Comparison of ENCODE assay signal across 24 cellular contexts in the genomic region with DNA sequence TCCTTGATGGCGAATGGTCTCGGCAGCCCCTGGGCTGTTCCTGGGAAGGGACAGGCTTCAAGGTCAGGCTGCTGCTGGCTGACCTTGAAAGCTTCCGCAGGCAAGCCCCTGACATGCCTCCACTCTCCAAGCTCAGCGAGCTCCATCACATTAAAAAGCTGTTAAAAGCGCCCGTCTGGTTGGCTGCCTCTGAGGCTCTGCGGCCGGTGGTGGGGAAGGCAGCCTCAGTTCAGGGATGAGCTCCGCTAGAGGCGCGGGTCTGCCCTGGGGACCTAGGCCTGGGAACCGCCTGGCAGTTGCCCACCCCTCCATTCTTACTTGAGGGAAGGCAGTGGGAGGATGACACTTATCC.
DNase-seq lines count a peak whose midpoint lies in the region; ATAC-seq, FAIRE-seq and TF ChIP-seq lines count a peak whose summit lies in the region.
"Had no signal": no experiment of that assay in that cellular context is flagged by ENCODE, and none has a peak within 500 bp of the region (broad histone marks: within the 10 kb centered on the region; RNA-seq: fewer than 3 reads in every experiment).

No MANE protein-coding gene starts in this region.

- H3K14ac ChIP-seq in H1 (ENCODE audit: insufficient read length), result no peak overlapping the region

- no peak overlapping the region for H3K4ac ChIP-seq in H1 (replicated peaks; ENCODE audit: insufficient read length, low read depth, low read length)

- DNase-seq in cardiac septum (ENCODE audit: low spot score) (peak; percentile 70), right atrium auricular region (ENCODE audit: low spot score) (no peak), H1 (ENCODE audit: low read depth in 1 of 2, low spot score in 2 of 2) (no peak), mesothelial cell of epicardium (ENCODE audit: low spot score in 2 of 2, unreplicated experiment in 2 of 2) (no peak), vagina (ENCODE audit: extremely low spot score in 2 of 2) (no peak), GM12892 (ENCODE audit: insufficient read length) (no peak), nucleus accumbens (lab: John Stamatoyannopoulos, UW) (no peak)
- DNase-seq: activated CD8-positive, alpha-beta T cell treated with anti-CD3 and anti-CD28 coated beads, Interleukin-2, amount 10 ng/mL, durations not matched to agents 7 days and 5 days; activated T-cell treated with anti-CD3 and anti-CD28 coated beads, Interleukin-2, amount 50 U/mL, for 48 hours; C1 segment of cervical spinal cord; HFFc6; NCI-H1048; NCI-H2029 treated with DMSO at 0.1 percent for 48 hours; SHP77; stimulated activated CD4-positive, alpha-beta T cell treated with anti-CD3 and anti-CD28 coated beads, Interleukin-4, amount 100 ng/mL, for 24 hours had no signal

- peaks cover 3% of the 10 kb centered on the region for H3K9me3 Mint-ChIP-seq in mesothelial cell of epicardium
- H3K9me3 Mint-ChIP-seq: activated naive CD4-positive, alpha-beta T cell treated with anti-CD3 and anti-CD28 coated beads, Interleukin-2, amount 50 U/mL, for 72 hours; HFFc6; T-helper 1 cell treated with Interleukin-12 subunit alpha and Interleukin-12 subunit beta and Interleukin-4 antibody, amounts not matched to agents 30 μg/mL and 1 μg/mL, for 36 hours had no signal

- H2BK15ac ChIP-seq in H1 (ENCODE audit: low read length), result no peak overlapping the region; the same call in 1 of the 2 replicates

- H2BK12ac ChIP-seq in H1 (ENCODE audit: low read depth, low read length), result peak overlapping the region; percentile 93; the same call in 1 of the 2 replicates

- H4K8ac ChIP-seq in H1 (ENCODE audit: extremely low read depth, insufficient read depth, low read length), result no peak overlapping the region; the same call in 1 of the 2 replicates

- POLR2A ChIA-PET in H1 (lab: Charles Lee; ENCODE audit: partially characterized antibody), result interaction anchor here (0.8 to 2.9 kb wide), 6 partner anchors 10 to 99 kb away, joined by 3 to 9 read pairs (median 4); no protein-coding TSS in a partner anchor

- no peaks in the 10 kb centered on the region for H3K36me3 Mint-ChIP-seq in mesothelial cell of epicardium
- H3K36me3 Mint-ChIP-seq: activated naive CD4-positive, alpha-beta T cell treated with anti-CD3 and anti-CD28 coated beads, Interleukin-2, amount 50 U/mL, for 72 hours had no signal

- peak overlapping the region; percentile 75 for H4K91ac ChIP-seq in H1 (replicated peaks; ENCODE audit: insufficient read length, low read length)

- H3K79me1 ChIP-seq in H1 (ENCODE audit: low read depth, low read length), result no peaks in the 10 kb centered on the region

- no peak for FAIRE-seq in H1 (lab: Jason Lieb, UNC)
- FAIRE-seq in GM12892 (lab: Jason Lieb, UNC), result no peak
- FAIRE-seq: A549, colon, GM12891 had no signal

- H3K4me3 Mint-ChIP-seq in mesothelial cell of epicardium, result peak overlapping the region; percentile 15
- H3K4me3 Mint-ChIP-seq: activated CD8-positive, alpha-beta T cell treated with anti-CD3 and anti-CD28 coated beads, Interleukin-2, amount 10 ng/mL, durations not matched to agents 7 days and 5 days; HFFc6; T-helper 1 cell treated with Interleukin-12 subunit alpha and Interleukin-12 subunit beta and Interleukin-4 antibody, amounts not matched to agents 30 μg/mL and 1 μg/mL, for 36 hours had no signal

- H3K27ac Mint-ChIP-seq in mesothelial cell of epicardium, result peak overlapping the region; percentile 96
- H3K27ac Mint-ChIP-seq: activated CD8-positive, alpha-beta T cell treated with anti-CD3 and anti-CD28 coated beads, Interleukin-2, amount 10 ng/mL, durations not matched to agents 7 days and 5 days; HFFc6; T-helper 1 cell treated with Interleukin-12 subunit alpha and Interleukin-12 subunit beta and Interleukin-4 antibody, amounts not matched to agents 30 μg/mL and 1 μg/mL, for 36 hours had no signal

- H3K27ac ChIP-seq in right atrium auricular region (no peak overlapping the region), H1 (ENCODE audit: low read depth, low read length) (no peak overlapping the region), vagina (peak overlapping the region; percentile 60)
- H3K27ac ChIP-seq: A549, parathyroid adenoma had no signal

- peaks cover 70% of the 10 kb centered on the region for H3K4me1 Mint-ChIP-seq in mesothelial cell of epicardium

- H3K9me3 ChIP-seq in right atrium auricular region, result no peaks in the 10 kb centered on the region
- no peaks in the 10 kb centered on the region for H3K9me3 ChIP-seq in H1 (ENCODE audit: insufficient read depth in 2 of 2, low read depth in 1 of 2, low read length in 1 of 2)
- H3K9me3 ChIP-seq in vagina, result no peaks in the 10 kb centered on the region
- H3K9me3 ChIP-seq: A549 had no signal

- no peak overlapping the region for H3K56ac ChIP-seq in H1 (replicated peaks; ENCODE audit: insufficient read length, low read depth, low read length)

- WGBS in H1 (ENCODE audit: extremely low coverage in 1 of 2, insufficient coverage in 1 of 2, insufficient read length in 1 of 2, insufficient replicate concordance in 2 of 2, low coverage in 1 of 2, low lambda C conversion rate in 2 of 2, missing lambda C conversion rate in 1 of 2), 2 experiments, result 94% methylated on average over 12 of the region's 12 CpGs; no CpG with 5 or more reads in 1 of the 2 experiments

- H3K23ac ChIP-seq in H1 (ENCODE audit: insufficient read length), result no peak overlapping the region

- H3K4me3 ChIP-seq in right atrium auricular region (no peak overlapping the region), H1 (ENCODE audit: extremely low read depth in 1 of 4, insufficient read depth in 2 of 4, low read depth in 3 of 4, low read length in 4 of 4) (no peak overlapping the region), vagina (no peak overlapping the region)
- H3K4me3 ChIP-seq: A549, lung, skin epidermis had no signal

- H2BK5ac ChIP-seq in H1 (ENCODE audit: low read depth, low read length), result peak overlapping the region; percentile 91; the same call in 1 of the 2 replicates

- TF ChIP-seq CTCF in right atrium auricular region (IDR thresholded peaks at IDR 0.05) (no peak), H1 (IDR thresholded peaks at IDR 0.05; ENCODE audit: control extremely low read depth in 1 of 3, insufficient read depth in 1 of 3, low read depth in 1 of 3, low read length in 3 of 3) (no peak), mesothelial cell of epicardium (IDR thresholded peaks at IDR 0.05; ENCODE audit: unreplicated experiment) (no peak), vagina (IDR thresholded peaks at IDR 0.05) (no peak)

- TF ChIP-seq POLR2A in H1 (IDR thresholded peaks at IDR 0.05; ENCODE audit: control extremely low read depth in 1 of 2, low read depth in 2 of 2, low read length in 2 of 2) (no peak), vagina (IDR thresholded peaks at IDR 0.05) (no peak), GM12892 (IDR thresholded peaks at IDR 0.05; ENCODE audit: low read depth, low read length) (no peak)

- H4K20me1 ChIP-seq in H1 (replicated peaks in 1 of 2; ENCODE audit: control insufficient read depth in 1 of 2, insufficient read depth in 2 of 2, low read length in 2 of 2), result no peaks in the 10 kb centered on the region

- H3K36me3 ChIP-seq in right atrium auricular region (no peaks in the 10 kb centered on the region), H1 (ENCODE audit: control insufficient read depth in 2 of 4, insufficient read depth in 4 of 4, low read length in 3 of 4) (no peaks in the 10 kb centered on the region), vagina (no peaks in the 10 kb centered on the region)

- no peak overlapping the region for H3K4me2 ChIP-seq in H1 (ENCODE audit: insufficient read depth in 1 of 2, low read depth in 2 of 2, low read length in 2 of 2)
- H3K4me2 ChIP-seq: A549 had no signal

- H2AFZ ChIP-seq in H1 (ENCODE audit: low read length), result no peak overlapping the region
- H2AFZ ChIP-seq: parathyroid adenoma had no signal

- TF ChIP-seq RAD21 in H1 (IDR thresholded peaks at IDR 0.05 in 1 of 2, conservative IDR thresholded peaks at IDR 0.05 in 1 of 2; ENCODE audit: low read depth in 2 of 2, low read length in 2 of 2), result no peak

- no peaks in the 10 kb centered on the region for H3K23me2 ChIP-seq in H1 (ENCODE audit: low read depth, low read length)

- intact Hi-C loops in cardiac septum (cut with DNase I) (no loop called here), vagina (cut with DNase I) (no loop called here)

- no peak for TF ChIP-seq EP300 in H1 (IDR thresholded peaks at IDR 0.05; ENCODE audit: borderline replicate concordance in 1 of 2, low read depth in 2 of 2, low read length in 2 of 2)

- peak overlapping the region; percentile 2 for H4K5ac ChIP-seq in H1 (ENCODE audit: insufficient read length, low read depth, low read length)

- H3K27me3 Mint-ChIP-seq in mesothelial cell of epicardium (ENCODE audit: low read depth), result no peaks in the 10 kb centered on the region

- H2BK20ac ChIP-seq in H1 (ENCODE audit: low read length), result peak overlapping the region; percentile 87; the same call in 1 of the 2 replicates

- no peak overlapping the region; the same call in 1 of the 2 replicates for H3K18ac ChIP-seq in H1 (ENCODE audit: extremely low read depth, low read length)

- H3K27me3 ChIP-seq in right atrium auricular region (no peaks in the 10 kb centered on the region), H1 (replicated peaks in 1 of 4; ENCODE audit: control insufficient read depth in 3 of 4, extremely low read depth in 1 of 4, insufficient read depth in 3 of 4, low read length in 3 of 4) (no peaks in the 10 kb centered on the region; a peak in 1 of 7 replicates), vagina (no peaks in the 10 kb centered on the region)

- H3K79me2 ChIP-seq in H1 (ENCODE audit: control insufficient read depth in 1 of 2, insufficient read depth in 2 of 2, low read length in 2 of 2), result no peaks in the 10 kb centered on the region
- H3K79me2 ChIP-seq: parathyroid adenoma had no signal

- no peak overlapping the region for H2BK120ac ChIP-seq in H1 (replicated peaks; ENCODE audit: low read depth, low read length)

- H3K9ac ChIP-seq in H1 (replicated peaks in 1 of 4; ENCODE audit: extremely low read depth in 1 of 4, low read depth in 3 of 4, low read length in 3 of 4), result no peak overlapping the region
- H3K9ac ChIP-seq: parathyroid adenoma had no signal

- H3K4me1 ChIP-seq in right atrium auricular region, result peaks cover 0 to 22% of the 10 kb centered on the region in 2 donors
- H3K4me1 ChIP-seq in H1 (replicated peaks in 1 of 4; ENCODE audit: control insufficient read depth in 3 of 4, insufficient read depth in 4 of 4, low read length in 3 of 4), result peaks cover 0 to 36% (median 10%) of the 10 kb centered on the region in 4 experiments; a peak in 6 of 7 replicates
- peaks cover 35% of the 10 kb centered on the region for H3K4me1 ChIP-seq in vagina
- H3K4me1 ChIP-seq: A549, parathyroid adenoma had no signal

- no peak for ATAC-seq in HG03469 (IDR thresholded peaks at IDR 0.05; ENCODE audit: unreplicated experiment)
- ATAC-seq: activated CD8-positive, alpha-beta T cell treated with anti-CD3 and anti-CD28 coated beads, Interleukin-2, amount 10 ng/mL, durations not matched to agents 7 days and 5 days; activated naive CD4-positive, alpha-beta T cell treated with anti-CD3 and anti-CD28 coated beads, Interleukin-2, amount 50 U/mL, for 72 hours had no signal

- H2AK5ac ChIP-seq in H1 (ENCODE audit: low read depth, low read length), result peak overlapping the region; percentile 69; the same call in 1 of the 2 replicates

- CTCF ChIA-PET in H1 (lab: Charles Lee; ENCODE audit: partially characterized antibody), result interaction anchor here (1.0 to 5.9 kb wide), 9 partner anchors 10 to 408 kb away, joined by 3 to 49 read pairs (median 4); no protein-coding TSS in a partner anchor

TF ChIP-seq in H1, 55 proteins besides CTCF, POLR2A, EP300 and RAD21 (continues in another document):
- TF ChIP-seq YY1 (IDR thresholded peaks at IDR 0.05; ENCODE audit: low read depth, low read length), result no peak
